In genomic region chr7:22563621-22564241, GRCh38 we compare ENCODE assay signal across 8 cellular contexts.
A peak's percentile ranks its signal among the peaks of the same experiment; 100 is the strongest.
DNase-seq lines count a peak whose midpoint lies in the region; ATAC-seq, FAIRE-seq and TF ChIP-seq lines count a peak whose summit lies in the region.

No MANE protein-coding gene starts in this region.

- CTCF ChIA-PET in T-cell (lab: Charles Lee) = interaction anchor here (0.7 to 8.7 kb wide), 6 partner anchors 161 to 492 kb away, joined by 3 to 102 read pairs (median 28); partner anchors contain the start of gene IL6 (in 2 of the 2)

- H3K4me1 Mint-ChIP-seq in T-cell = peaks cover 36 to 47% (median 41%) of the 10 kb centered on the region in 3 donors
- H3K4me1 Mint-ChIP-seq in type B pancreatic cell (ENCODE audit: unreplicated experiment) = peaks cover 31% of the 10 kb centered on the region

- intact Hi-C loops in left ventricle myocardium superior (cut with micrococcal nuclease) = no loop called here

- H3K27me3 Mint-ChIP-seq in T-cell (peaks cover 23 to 38% of the 10 kb centered on the region in 2 donors), type B pancreatic cell (no peaks in the 10 kb centered on the region)

- peak; percentile 71 for FAIRE-seq in GM12891 (lab: Jason Lieb, UNC)

- POLR2A ChIA-PET in T-cell (lab: Charles Lee) = no interaction called here

- no peaks in the 10 kb centered on the region for H3K9me3 Mint-ChIP-seq in T-cell
- peaks cover 3% of the 10 kb centered on the region for H3K9me3 Mint-ChIP-seq in type B pancreatic cell

- no peak for DNase-seq in GM12891 (ENCODE audit: insufficient read length, low spot score)
- no peak for DNase-seq in T-cell
- peak; percentile 26 for DNase-seq in left ventricle myocardium superior
- DNase-seq in type B pancreatic cell (ENCODE audit: extremely low spot score, unreplicated experiment) = peak; percentile 25
- DNase-seq in NCI-H345 treated with DMSO at 0.1 percent for 48 hours (lab: John Stamatoyannopoulos, UW; ENCODE audit: unreplicated experiment) = no peak
- no peak for DNase-seq in retina
- no peak for DNase-seq in NCI-H2107 treated with DMSO at 0.1 percent for 48 hours (lab: John Stamatoyannopoulos, UW; ENCODE audit: unreplicated experiment)

- H3K4me3 Mint-ChIP-seq in T-cell = peak overlapping the region; percentile 26 to 64 (median 59)
- H3K4me3 Mint-ChIP-seq in type B pancreatic cell = no peak overlapping the region

- H3K36me3 Mint-ChIP-seq in T-cell (no peaks in the 10 kb centered on the region), type B pancreatic cell (no peaks in the 10 kb centered on the region)

- H3K27ac Mint-ChIP-seq in T-cell (no peak overlapping the region), type B pancreatic cell (no peak overlapping the region)

- TF ChIP-seq POLR2A in GM12891 (IDR thresholded peaks at IDR 0.05; ENCODE audit: low read depth, low read length) = no peak

- TF ChIP-seq CTCF in type B pancreatic cell (conservative IDR thresholded peaks at IDR 0.05) = no peak

- ATAC-seq in HG02642 (IDR thresholded peaks at IDR 0.05; ENCODE audit: poor library complexity, unreplicated experiment) (peak; percentile 48), T-cell (replicated peaks in 1 of 4) (peak in 2 of 4 experiments; percentile 13 to 33), left ventricle myocardium superior (peak; percentile 19)

TF ChIP-seq in GM12891, 5 proteins besides CTCF, POLR2A, EP300 and RAD21:
- no peak for TF ChIP-seq PAX5 (IDR thresholded peaks at IDR 0.05; ENCODE audit: insufficient read depth, low read length, severe bottlenecking)
- TF ChIP-seq POLR2AphosphoS5 (IDR thresholded peaks at IDR 0.05; ENCODE audit: low read depth, low read length) = no peak
- TF ChIP-seq TAF1 (IDR thresholded peaks at IDR 0.05; ENCODE audit: low read depth, low read length) = no peak
- no peak for TF ChIP-seq SPI1 (IDR thresholded peaks at IDR 0.05; ENCODE audit: low read depth, low read length)
- TF ChIP-seq POU2F2 (IDR thresholded peaks at IDR 0.05; ENCODE audit: low read depth, low read length) = no peak

Comparison
In these comparisons a context has a peak if more than half of its experiments do, and no peak if none do; other contexts are left out.
1. DNase-seq: peak in left ventricle myocardium superior (single experiment) and type B pancreatic cell (single experiment); none in GM12891 (single experiment), T-cell (0 of 34), NCI-H345 treated with DMSO at 0.1 percent for 48 hours (single experiment), retina (single experiment) and NCI-H2107 treated with DMSO at 0.1 percent for 48 hours (single experiment).